Comparison of ENCODE assay signal across 8 cellular contexts in the genomic region with DNA sequence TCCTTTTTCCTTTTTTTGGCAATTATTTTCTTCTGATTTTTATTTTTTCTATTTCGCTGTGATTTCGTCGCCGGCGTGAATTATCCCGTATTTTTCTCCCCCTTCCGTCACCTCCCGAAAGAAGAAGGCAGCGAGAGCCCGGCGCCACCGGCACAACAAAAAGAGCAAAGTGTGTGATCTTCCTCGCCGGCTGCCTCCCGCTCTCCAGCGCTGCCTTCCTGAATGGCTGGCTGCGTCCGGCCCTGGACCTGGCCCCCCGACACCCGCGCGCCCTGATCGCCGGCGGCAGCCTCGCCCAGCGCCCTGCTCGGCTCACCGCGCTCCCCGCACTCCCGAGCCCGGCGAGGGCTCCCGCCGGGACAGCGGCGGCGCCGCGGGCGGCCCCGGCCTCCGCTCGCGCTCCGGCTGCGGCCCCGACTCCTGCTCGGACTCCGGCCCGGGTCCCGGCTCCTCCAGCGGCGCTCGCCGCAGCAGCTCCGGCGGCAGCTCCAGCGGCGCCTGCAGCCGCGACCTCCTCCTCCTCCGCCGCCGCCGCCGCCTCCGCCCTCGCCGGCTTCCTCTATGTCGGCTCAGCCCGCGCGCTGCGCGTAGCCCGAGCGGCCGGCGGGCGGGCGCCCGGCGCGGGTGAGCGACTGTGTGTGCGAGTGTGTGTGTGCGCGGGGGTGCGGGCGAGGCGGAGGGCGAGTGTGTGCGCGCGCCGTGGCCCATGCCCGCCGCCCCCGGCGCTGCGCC. TPM values are rescaled to one million over a fixed set of nuclear protein-coding genes. Genes with fewer than 3 reads are reported as not detected.
DNase-seq lines count a peak whose midpoint lies in the region; ATAC-seq and TF ChIP-seq lines count a peak whose summit lies in the region.

No MANE protein-coding gene starts in this region.

- peaks cover 37 to 40% of the 10 kb centered on the region in 2 donors for H3K27me3 Mint-ChIP-seq in CD4-positive, alpha-beta memory T cell
- H3K27me3 Mint-ChIP-seq in activated CD4-positive, alpha-beta memory T cell treated with anti-CD3 and anti-CD28 coated beads for 36 hours: peaks cover 42% of the 10 kb centered on the region

- no peak overlapping the region for H3K27ac ChIP-seq in CD4-positive, alpha-beta memory T cell (ENCODE audit: low read depth, low read length)
- no peak overlapping the region for H3K27ac ChIP-seq in neutrophil

- no peak overlapping the region for H3K27ac Mint-ChIP-seq in CD4-positive, alpha-beta memory T cell
- no peak overlapping the region for H3K27ac Mint-ChIP-seq in activated CD4-positive, alpha-beta memory T cell treated with anti-CD3 and anti-CD28 coated beads for 36 hours

- peaks cover 19 to 40% (median 23%) of the 10 kb centered on the region in 4 donors for H3K4me1 Mint-ChIP-seq in CD4-positive, alpha-beta memory T cell
- peaks cover 35% of the 10 kb centered on the region for H3K4me1 Mint-ChIP-seq in activated CD4-positive, alpha-beta memory T cell treated with anti-CD3 and anti-CD28 coated beads for 36 hours (ENCODE audit: low read depth)

- ATAC-seq in GM19025 (IDR thresholded peaks at IDR 0.05; ENCODE audit: low read depth, unreplicated experiment) (peak; percentile 35), HG03457 (IDR thresholded peaks at IDR 0.05; ENCODE audit: unreplicated experiment) (no peak)

- intact Hi-C loops in CD4-positive, alpha-beta memory T cell (cut with micrococcal nuclease): loop anchor here (5.0 to 10.0 kb wide), 3 partner anchors 528 to 1268 kb away; partner anchors contain the start of genes KIAA0825 and SLF1
- intact Hi-C loops in activated CD4-positive, alpha-beta memory T cell treated with anti-CD3 and anti-CD28 coated beads for 36 hours (cut with micrococcal nuclease): loop anchor here (2.0 to 10.0 kb wide), 5 partner anchors 37 to 1271 kb away; a partner anchor contains a TSS

- TF ChIP-seq CTCF in fibroblast of villous mesenchyme (IDR thresholded peaks at IDR 0.05; ENCODE audit: insufficient read depth, low read depth, low read length) (no peak), neutrophil (IDR thresholded peaks at IDR 0.05) (no peak)

- H3K4me3 ChIP-seq in CD4-positive, alpha-beta memory T cell (ENCODE audit: low read length in 2 of 2): peak overlapping the region in 1 of 2 donors; percentile 18
- peak overlapping the region; percentile 27 for H3K4me3 ChIP-seq in Jurkat, Clone E6-1 (ENCODE audit: low read length)
- H3K4me3 ChIP-seq in fibroblast of villous mesenchyme (ENCODE audit: low read depth, low read length) (peak overlapping the region; percentile 92), neutrophil (ENCODE audit: low read depth in 1 of 2, low read length in 1 of 2) (peak overlapping the region; percentile 38 to 43)

- H3K36me3 Mint-ChIP-seq in CD4-positive, alpha-beta memory T cell: peaks cover 3 to 5% of the 10 kb centered on the region in 2 donors
- H3K36me3 Mint-ChIP-seq in activated CD4-positive, alpha-beta memory T cell treated with anti-CD3 and anti-CD28 coated beads for 36 hours: peaks cover 12% of the 10 kb centered on the region

- no peaks in the 10 kb centered on the region for H3K9me3 ChIP-seq in CD4-positive, alpha-beta memory T cell (ENCODE audit: control insufficient read depth in 1 of 2, low read length in 2 of 2)
- H3K9me3 ChIP-seq in neutrophil: no peaks in the 10 kb centered on the region

- peaks cover 0 to 22% (median 13%) of the 10 kb centered on the region in 8 donors for H3K9me3 Mint-ChIP-seq in CD4-positive, alpha-beta memory T cell
- H3K9me3 Mint-ChIP-seq in activated CD4-positive, alpha-beta memory T cell treated with anti-CD3 and anti-CD28 coated beads for 36 hours: no peaks in the 10 kb centered on the region

- H3K27me3 ChIP-seq in CD4-positive, alpha-beta memory T cell (ENCODE audit: insufficient read depth, low read length): peaks cover 72% of the 10 kb centered on the region
- peaks cover 100% of the 10 kb centered on the region for H3K27me3 ChIP-seq in neutrophil

- H3K36me3 ChIP-seq in CD4-positive, alpha-beta memory T cell (ENCODE audit: insufficient read depth, low read length): no peaks in the 10 kb centered on the region
- no peaks in the 10 kb centered on the region for H3K36me3 ChIP-seq in neutrophil

- POLR2A ChIA-PET in CD4-positive, alpha-beta memory T cell (lab: Charles Lee; ENCODE audit: partially characterized antibody): interaction anchor here (1.3 kb wide), 1 partner anchor 28 kb away, joined by 4 read pairs; no protein-coding TSS in a partner anchor
- POLR2A ChIA-PET in activated CD4-positive, alpha-beta memory T cell treated with anti-CD3 and anti-CD28 coated beads for 36 hours (lab: Charles Lee): no interaction called here

- peak overlapping the region in 5 of 8 donors; percentile 38 to 81 (median 68) for H3K4me3 Mint-ChIP-seq in CD4-positive, alpha-beta memory T cell
- H3K4me3 Mint-ChIP-seq in activated CD4-positive, alpha-beta memory T cell treated with anti-CD3 and anti-CD28 coated beads for 36 hours: no peak overlapping the region

- peaks cover 45% of the 10 kb centered on the region for H3K4me1 ChIP-seq in CD4-positive, alpha-beta memory T cell (ENCODE audit: insufficient read depth, low read length)
- peaks cover 34 to 53% of the 10 kb centered on the region in 2 experiments for H3K4me1 ChIP-seq in neutrophil (ENCODE audit: control insufficient read depth in 1 of 2, insufficient read depth in 1 of 2, low read depth in 1 of 2, low read length in 1 of 2)

- peak in 3 of 5 donors; percentile 40 to 43 (median 40) for DNase-seq in CD4-positive, alpha-beta memory T cell
- no peak for DNase-seq in Jurkat, Clone E6-1 (ENCODE audit: low read depth, low spot score)
- DNase-seq in activated CD4-positive, alpha-beta memory T cell treated with anti-CD3 and anti-CD28 coated beads for 36 hours: peak; percentile 42
- DNase-seq in fibroblast of villous mesenchyme (ENCODE audit: low read depth): no peak
- no peak for DNase-seq in middle frontal gyrus (ENCODE audit: extremely low spot score, low spot score)

- CTCF ChIA-PET in CD4-positive, alpha-beta memory T cell (lab: Charles Lee; ENCODE audit: partially characterized antibody): interaction anchor here (1.6 kb wide), 1 partner anchor 7 kb away, joined by 4 read pairs; no protein-coding TSS in a partner anchor
- CTCF ChIA-PET in activated CD4-positive, alpha-beta memory T cell treated with anti-CD3 and anti-CD28 coated beads for 36 hours (lab: Charles Lee): interaction anchor here (1.6 kb wide), 1 partner anchor 23 kb away, joined by 4 read pairs; no protein-coding TSS in a partner anchor

RNA-seq across cellular contexts. Expression of gene NR2F1, which starts 0.9 kb away (rescaled TPM):
- total RNA-seq in CD4-positive, alpha-beta memory T cell: not detected
- polyA plus RNA-seq in CD4-positive, alpha-beta memory T cell: not detected
- not detected for polyA plus RNA-seq in Jurkat, Clone E6-1 (2012; ENCODE audit: insufficient read depth, insufficient read length)
- not detected for total RNA-seq in activated CD4-positive, alpha-beta memory T cell treated with anti-CD3 and anti-CD28 coated beads for 36 hours
- total RNA-seq in fibroblast of villous mesenchyme: 29.8 and 68.3 TPM in 2 replicates

RNA-seq across cellular contexts. Expression of gene NR2F1-AS1, which starts 2.9 kb away (rescaled TPM):
- not detected for total RNA-seq in CD4-positive, alpha-beta memory T cell
- polyA plus RNA-seq in CD4-positive, alpha-beta memory T cell: not detected
- not detected for polyA plus RNA-seq in Jurkat, Clone E6-1 (2012; ENCODE audit: insufficient read depth, insufficient read length)
- not detected for total RNA-seq in activated CD4-positive, alpha-beta memory T cell treated with anti-CD3 and anti-CD28 coated beads for 36 hours
- total RNA-seq in fibroblast of villous mesenchyme: 27.6 and 30.3 TPM in 2 replicates

Comparison
In these comparisons a context has a peak if more than half of its experiments do, and no peak if none do; other contexts are left out.
1. DNase-seq: peak in CD4-positive, alpha-beta memory T cell (3 of 5) and activated CD4-positive, alpha-beta memory T cell treated with anti-CD3 and anti-CD28 coated beads for 36 hours (single experiment); none in Jurkat, Clone E6-1 (single experiment), fibroblast of villous mesenchyme (single experiment) and middle frontal gyrus (single experiment).
2. RNA of gene NR2F1, which starts 0.9 kb away (total RNA-seq): 29.8 to 68.3 TPM in fibroblast of villous mesenchyme; not detected in CD4-positive, alpha-beta memory T cell and not detected in activated CD4-positive, alpha-beta memory T cell treated with anti-CD3 and anti-CD28 coated beads for 36 hours; every median in the first group is over 10 times any median in the second.
3. RNA of gene NR2F1-AS1, which starts 2.9 kb away (total RNA-seq): 27.6 to 30.3 TPM in fibroblast of villous mesenchyme; not detected in activated CD4-positive, alpha-beta memory T cell treated with anti-CD3 and anti-CD28 coated beads for 36 hours and not detected in CD4-positive, alpha-beta memory T cell; every median in the first group is over 10 times any median in the second.